ENCODE assay signal across 14 cellular contexts in the genomic region with DNA sequence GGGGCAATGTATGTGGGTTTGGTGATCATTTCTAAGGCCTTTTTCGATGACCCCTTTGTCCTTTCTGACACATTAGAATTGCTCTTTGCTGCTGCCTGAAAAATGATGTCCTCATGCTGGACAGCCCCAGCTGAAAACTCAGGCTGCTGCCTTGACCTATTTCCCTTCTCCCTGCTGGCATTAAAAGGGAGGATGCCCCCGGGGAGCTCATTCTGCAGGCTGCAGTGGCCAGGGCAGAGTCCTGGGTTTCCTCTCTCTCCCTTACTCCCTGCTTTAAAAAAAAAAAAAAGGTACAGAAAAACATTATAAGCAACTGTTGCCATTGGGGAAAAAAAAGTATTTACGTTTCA. TPM values are rescaled to one million over a fixed set of nuclear protein-coding genes. Genes with fewer than 3 reads are reported as not detected.
DNase-seq lines count a peak whose midpoint lies in the region; ATAC-seq and TF ChIP-seq lines count a peak whose summit lies in the region.
"Had no signal": no experiment of that assay in that cellular context is flagged by ENCODE, and none has a peak within 500 bp of the region (broad histone marks: within the 10 kb centered on the region; RNA-seq: fewer than 3 reads in every experiment).

No MANE protein-coding gene starts in this region.

- H3K4me1 ChIP-seq in endodermal cell (ENCODE audit: control insufficient read depth, insufficient read depth, low read length) (peaks cover 13% of the 10 kb centered on the region), muscle layer of colon (ENCODE audit: insufficient read depth, low read length) (peaks cover 14% of the 10 kb centered on the region)

- 85 to 86% methylated on average over 2 to 3 of the region's 3 CpGs for WGBS in endodermal cell (ENCODE audit: insufficient coverage in 1 of 2, insufficient read length in 1 of 2), 2 experiments

- H3K27me3 Mint-ChIP-seq in HFFc6 (ENCODE audit: insufficient read depth) (no peaks in the 10 kb centered on the region; the same call in 1 of the 2 replicates), endodermal cell (ENCODE audit: insufficient read depth) (no peaks in the 10 kb centered on the region)
- H3K27me3 Mint-ChIP-seq: activated CD4-positive, alpha-beta memory T cell treated with anti-CD3 and anti-CD28 coated beads for 36 hours; IgD-negative memory B cell had no signal

- TF ChIP-seq CTCF in HFFc6 (IDR thresholded peaks at IDR 0.05) (no peak), endodermal cell (conservative IDR thresholded peaks at IDR 0.05) (no peak)

- no peak for ATAC-seq in HG03457 (IDR thresholded peaks at IDR 0.05; ENCODE audit: unreplicated experiment)
- ATAC-seq: stimulated activated effector memory CD8-positive, alpha-beta T cell treated with anti-CD3 and anti-CD28 coated beads, Interleukin-12 subunit alpha, Interleukin-12 subunit beta, amount 100 ng/mL, for 72 hours had no signal

- H3K27ac ChIP-seq in endodermal cell (ENCODE audit: low read depth, low read length) (peak overlapping the region; percentile 67), muscle layer of colon (ENCODE audit: low read depth, low read length) (peak overlapping the region; percentile 42), substantia nigra (ENCODE audit: low read depth, low read length, poor library complexity, severe bottlenecking) (peak overlapping the region; percentile 46)
- H3K27ac ChIP-seq: SJSA1 had no signal

- H3K36me3 ChIP-seq in endodermal cell (ENCODE audit: control insufficient read depth, insufficient read depth, low read length) (peaks cover 73% of the 10 kb centered on the region), muscle layer of colon (ENCODE audit: insufficient read depth, low read length) (no peaks in the 10 kb centered on the region)

- H3K4me3 Mint-ChIP-seq in HFFc6 (no peak overlapping the region), endodermal cell (no peak overlapping the region)
- H3K4me3 Mint-ChIP-seq: activated CD4-positive, alpha-beta memory T cell treated with anti-CD3 and anti-CD28 coated beads for 36 hours; IgD-negative memory B cell; stimulated activated effector memory CD8-positive, alpha-beta T cell treated with anti-CD3 and anti-CD28 coated beads, Interleukin-12 subunit alpha, Interleukin-12 subunit beta, amount 100 ng/mL, for 72 hours had no signal

- H3K9me3 Mint-ChIP-seq in HFFc6 (no peaks in the 10 kb centered on the region), endodermal cell (no peaks in the 10 kb centered on the region)
- H3K9me3 Mint-ChIP-seq: activated CD4-positive, alpha-beta memory T cell treated with anti-CD3 and anti-CD28 coated beads for 36 hours; IgD-negative memory B cell; stimulated activated effector memory CD8-positive, alpha-beta T cell treated with anti-CD3 and anti-CD28 coated beads, Interleukin-12 subunit alpha, Interleukin-12 subunit beta, amount 100 ng/mL, for 72 hours had no signal

- H3K36me3 Mint-ChIP-seq in HFFc6 (ENCODE audit: low read depth) (peaks cover 33% of the 10 kb centered on the region; the same call in 1 of the 2 replicates), endodermal cell (ENCODE audit: low read depth) (peaks cover 19% of the 10 kb centered on the region)

- DNase-seq in HFFc6 (no peak), endodermal cell (no peak), substantia nigra (lab: John Stamatoyannopoulos, UW) (peak in 1 of 49 donors; percentile 36), NCI-H1417 (lab: John Stamatoyannopoulos, UW) (no peak), globus pallidus (ENCODE audit: low spot score) (no peak), UCSD-AML1 (lab: John Stamatoyannopoulos, UW; ENCODE audit: unreplicated experiment) (no peak)
- DNase-seq: activated CD4-positive, alpha-beta memory T cell treated with anti-CD3 and anti-CD28 coated beads for 36 hours; NCI-H1092 treated with DMSO at 0.1 percent for 48 hours; NCI-H226 had no signal

- H3K27ac Mint-ChIP-seq in HFFc6: peak overlapping the region; percentile 42
- peak overlapping the region; percentile 65 for H3K27ac Mint-ChIP-seq in endodermal cell
- H3K27ac Mint-ChIP-seq: activated CD4-positive, alpha-beta memory T cell treated with anti-CD3 and anti-CD28 coated beads for 36 hours; stimulated activated effector memory CD8-positive, alpha-beta T cell treated with anti-CD3 and anti-CD28 coated beads, Interleukin-12 subunit alpha, Interleukin-12 subunit beta, amount 100 ng/mL, for 72 hours had no signal

- H3K9me3 ChIP-seq in endodermal cell (ENCODE audit: control insufficient read depth, low read length) (no peaks in the 10 kb centered on the region), muscle layer of colon (ENCODE audit: low read length) (no peaks in the 10 kb centered on the region)
- H3K9me3 ChIP-seq: SJSA1 had no signal

- H3K4me1 Mint-ChIP-seq in HFFc6 (ENCODE audit: low read depth) (peaks cover 38% of the 10 kb centered on the region), endodermal cell (peaks cover 28% of the 10 kb centered on the region)

- H3K9ac ChIP-seq in endodermal cell (ENCODE audit: extremely low read depth, low read length, poor library complexity, severe bottlenecking) (no peak overlapping the region), muscle layer of colon (ENCODE audit: low read length) (no peak overlapping the region)

- H3K27me3 ChIP-seq in endodermal cell (ENCODE audit: control insufficient read depth, insufficient read depth, low read length, poor library complexity, severe bottlenecking) (no peaks in the 10 kb centered on the region), muscle layer of colon (ENCODE audit: control insufficient read depth in 1 of 2, insufficient read depth in 2 of 2, low read length in 2 of 2) (no peaks in the 10 kb centered on the region)
- H3K27me3 ChIP-seq: SJSA1 had no signal

- no peak overlapping the region for H3K4me3 ChIP-seq in endodermal cell (ENCODE audit: low read length)
- no peak overlapping the region for H3K4me3 ChIP-seq in muscle layer of colon (ENCODE audit: low read depth in 1 of 2, low read length in 2 of 2)
- H3K4me3 ChIP-seq: SJSA1 had no signal

RNA-seq across cellular contexts. Expression of gene LRRC4, which starts 35.4 kb away (rescaled TPM):
- total RNA-seq in HFFc6 (2021; fragmentation: NEBNext Ultra II Directional; extraction: Animal tissue kit (Norgen Biotek cat#: 25700)): 1 to 10 TPM; 1.1 to 2.3 (median 1.5) TPM
- total RNA-seq in endodermal cell: 1 to 10 TPM; 1.5 TPM
- 18.8 TPM for polyA plus RNA-seq in endodermal cell (2013, experiment 1 of 2)
- 16.4 TPM for polyA plus RNA-seq in endodermal cell (2013, experiment 2 of 2)
- polyA plus RNA-seq: IgD-negative memory B cell had no signal
